ENCODE assay signal across 21 cellular contexts in the genomic region with DNA sequence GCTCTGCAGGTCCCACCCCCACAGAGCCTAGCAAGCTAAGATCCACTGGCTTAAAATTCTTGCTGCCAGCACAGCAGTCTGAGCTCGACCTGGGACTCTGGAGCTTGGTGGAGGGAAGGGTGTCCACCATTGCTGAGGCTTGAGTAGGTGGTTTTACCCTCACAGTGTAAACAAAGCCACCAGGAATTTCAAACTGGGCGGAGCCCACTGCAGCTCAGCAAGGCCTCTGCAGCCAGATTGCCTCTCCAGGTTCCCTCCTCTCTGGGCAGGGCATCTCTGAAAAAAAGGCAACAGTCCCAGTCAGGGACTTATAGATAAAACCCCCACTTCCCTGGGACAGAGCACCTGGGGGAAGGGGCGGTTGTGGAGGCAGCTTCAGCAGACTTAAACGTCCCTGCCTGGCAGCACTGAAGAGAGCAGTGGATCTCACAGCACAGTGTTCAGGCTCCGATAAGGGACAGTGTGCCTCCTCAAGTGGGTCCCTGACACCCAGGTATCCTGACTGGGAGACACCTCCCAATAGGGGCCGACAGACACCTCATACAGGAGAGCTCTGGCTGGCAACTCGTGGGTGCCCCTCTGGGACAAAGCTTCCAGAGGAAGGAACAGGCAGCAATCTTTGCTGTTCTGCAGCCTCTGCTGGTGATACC.
"Had no signal": no experiment of that assay in that cellular context is flagged by ENCODE, and none has a peak within 500 bp of the region (broad histone marks: within the 10 kb centered on the region; RNA-seq: fewer than 3 reads in every experiment).

No MANE protein-coding gene starts in this region.

- ATAC-seq: activated CD4-positive, alpha-beta T cell treated with anti-CD3 and anti-CD28 coated beads for 36 hours; activated T-helper 17 cell treated with anti-CD3 and anti-CD28 coated beads, Interleukin-2, amount 50 U/mL, for 72 hours; left lobe of liver; stimulated activated naive CD8-positive, alpha-beta T cell treated with anti-CD3 and anti-CD28 coated beads, Interleukin-15, Interleukin-2, amounts not matched to agents 100 U/mL and 50 U/mL, for 24 hours had no signal

- H3K4me3 Mint-ChIP-seq: activated CD4-positive, alpha-beta memory T cell treated with anti-CD3 and anti-CD28 coated beads for 36 hours; activated CD4-positive, alpha-beta T cell treated with anti-CD3 and anti-CD28 coated beads for 36 hours; activated naive CD8-positive, alpha-beta T cell treated with anti-CD3 and anti-CD28 coated beads for 36 hours; activated T-helper 17 cell treated with anti-CD3 and anti-CD28 coated beads, Interleukin-2, amount 50 U/mL, for 72 hours; neural crest cell had no signal

- H3K27ac ChIP-seq: cardiac muscle cell, epithelial cell of prostate, prostate gland, right atrium auricular region, tibial artery, uterus had no signal

- FAIRE-seq: islet of Langerhans, TTC549 had no signal

- H3K4me3 ChIP-seq: cardiac muscle cell, prostate gland, right atrium auricular region, tibial artery, uterus had no signal

- H3K27me3 Mint-ChIP-seq: activated CD4-positive, alpha-beta memory T cell treated with anti-CD3 and anti-CD28 coated beads for 36 hours; activated CD4-positive, alpha-beta T cell treated with anti-CD3 and anti-CD28 coated beads for 36 hours; activated naive CD8-positive, alpha-beta T cell treated with anti-CD3 and anti-CD28 coated beads for 36 hours; activated T-helper 17 cell treated with anti-CD3 and anti-CD28 coated beads, Interleukin-2, amount 50 U/mL, for 72 hours had no signal

- DNase-seq: activated CD4-positive, alpha-beta memory T cell treated with anti-CD3 and anti-CD28 coated beads for 36 hours; activated CD4-positive, alpha-beta T cell treated with anti-CD3 and anti-CD28 coated beads for 36 hours; activated naive CD4-positive, alpha-beta T cell; activated naive CD8-positive, alpha-beta T cell treated with anti-CD3 and anti-CD28 coated beads for 36 hours; activated T-cell treated with anti-CD3 and anti-CD28 coated beads, Interleukin-2, amount 50 U/mL, for 1 hour; amniotic stem cell; foreskin fibroblast; stimulated activated CD4-positive, alpha-beta T cell treated with anti-CD3 and anti-CD28 coated beads, Interleukin-2, amount 100 ng/mL, for 24 hours; stimulated activated naive CD8-positive, alpha-beta T cell treated with anti-CD3 and anti-CD28 coated beads, Interleukin-15, Interleukin-2, amounts not matched to agents 100 U/mL and 50 U/mL, for 24 hours; substantia nigra; tibial artery; uterus had no signal

- H3K9me3 ChIP-seq: prostate gland, right atrium auricular region, tibial artery, uterus had no signal

- H3K4me1 Mint-ChIP-seq: activated T-helper 17 cell treated with anti-CD3 and anti-CD28 coated beads, Interleukin-2, amount 50 U/mL, for 72 hours; neural crest cell had no signal

- H3K36me3 ChIP-seq: cardiac muscle cell, prostate gland, right atrium auricular region, tibial artery, uterus had no signal

- H3K27me3 ChIP-seq: cardiac muscle cell, right atrium auricular region, tibial artery, uterus had no signal

- H3K4me1 ChIP-seq: prostate gland, right atrium auricular region, tibial artery, uterus had no signal

- H3K27ac Mint-ChIP-seq: activated CD4-positive, alpha-beta memory T cell treated with anti-CD3 and anti-CD28 coated beads for 36 hours; activated CD4-positive, alpha-beta T cell treated with anti-CD3 and anti-CD28 coated beads for 36 hours; activated naive CD8-positive, alpha-beta T cell treated with anti-CD3 and anti-CD28 coated beads for 36 hours; activated T-helper 17 cell treated with anti-CD3 and anti-CD28 coated beads, Interleukin-2, amount 50 U/mL, for 72 hours had no signal
